Comparison of ENCODE assay signal across 8 cellular contexts in the genomic region with DNA sequence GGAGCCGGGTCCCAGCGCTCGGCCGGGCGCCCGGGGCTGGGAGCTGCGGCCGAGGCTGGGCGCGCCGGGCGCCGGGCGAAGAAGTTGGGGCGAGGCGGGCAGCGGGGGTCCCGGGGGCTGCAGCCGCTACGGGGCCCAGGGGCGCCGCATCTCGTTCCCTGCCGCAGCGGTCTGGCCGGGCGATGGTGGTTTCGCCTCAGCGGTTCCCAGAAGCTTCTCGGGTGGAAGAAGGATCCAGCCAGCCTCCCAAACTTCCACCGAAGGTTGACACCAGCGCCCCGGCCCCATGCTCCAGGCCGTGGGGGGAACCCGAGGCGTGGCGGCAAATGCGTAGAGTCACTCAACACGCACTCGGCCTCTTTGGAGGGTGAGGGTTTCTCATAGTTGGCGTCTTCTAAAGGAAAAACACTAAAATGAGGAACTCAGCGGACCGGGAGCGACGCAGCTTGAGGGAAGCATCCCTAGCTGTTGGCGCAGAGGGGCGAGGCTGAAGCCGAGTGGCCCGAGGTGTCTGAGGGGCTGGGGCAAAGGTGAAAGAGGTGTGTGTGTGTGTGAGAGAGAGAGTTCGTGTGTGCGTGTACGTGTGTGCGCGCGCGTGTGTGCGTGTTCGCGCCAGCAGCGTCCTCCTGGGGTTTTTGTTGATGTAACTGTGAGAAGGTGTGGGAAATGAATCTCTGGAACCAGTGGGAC. TPM values are rescaled to one million over a fixed set of nuclear protein-coding genes. Genes with fewer than 3 reads are reported as not detected.
DNase-seq lines count a peak whose midpoint lies in the region; ATAC-seq lines count a peak whose summit lies in the region.

No MANE protein-coding gene starts in this region.

- H3K9me3 ChIP-seq in HUES64 (ENCODE audit: insufficient read depth, low read depth, low read length) (no peaks in the 10 kb centered on the region), iPS-18a (ENCODE audit: control insufficient read depth, low read depth, low read length) (no peaks in the 10 kb centered on the region)

- H3K4me1 ChIP-seq in HUES64 (ENCODE audit: insufficient read depth, low read length): peaks cover 7% of the 10 kb centered on the region; the same call in 1 of the 2 replicates
- peaks cover 38% of the 10 kb centered on the region for H3K4me1 ChIP-seq in iPS-18a (ENCODE audit: control insufficient read depth, low read depth, low read length)

- no peak overlapping the region for H3K27ac ChIP-seq in HUES64 (ENCODE audit: low read depth, low read length)
- peak overlapping the region; percentile 34 for H3K27ac ChIP-seq in angular gyrus (ENCODE audit: low read depth, low read length)
- no peak overlapping the region for H3K27ac ChIP-seq in iPS-18a (ENCODE audit: low read length)

- H3K36me3 ChIP-seq in HUES64 (ENCODE audit: insufficient read depth, low read length) (peaks cover 13% of the 10 kb centered on the region), iPS-18a (ENCODE audit: control insufficient read depth, low read depth, low read length) (peaks cover 6% of the 10 kb centered on the region)

- DNase-seq in ELF-1 (ENCODE audit: low read depth, low spot score) (peak; percentile 33), NCI-H2196 (lab: John Stamatoyannopoulos, UW; ENCODE audit: unreplicated experiment) (no peak)
- peak; percentile 34 for DNase-seq in stimulated activated CD8-positive, alpha-beta memory T cell treated with anti-CD3 and anti-CD28 coated beads, Interleukin-4, amount 100 ng/mL, for 48 hours
- no peak for DNase-seq in effector CD4-positive, alpha-beta T cell

- ATAC-seq in GM21515 (IDR thresholded peaks at IDR 0.05; ENCODE audit: unreplicated experiment): no peak

- 1% methylated on average over 60 of the region's 60 CpGs for WGBS in HUES64

- H3K27me3 ChIP-seq in HUES64 (ENCODE audit: insufficient read depth, low read length) (peaks cover 21% of the 10 kb centered on the region), iPS-18a (ENCODE audit: control insufficient read depth, insufficient read depth, low read length) (peaks cover 19% of the 10 kb centered on the region)

- H3K4me3 ChIP-seq in HUES64 (ENCODE audit: low read length) (peak overlapping the region; percentile 72), iPS-18a (ENCODE audit: low read length) (peak overlapping the region; percentile 85)

- peak overlapping the region; percentile 73 for H3K9ac ChIP-seq in HUES64 (ENCODE audit: low read depth, low read length)
- peak overlapping the region; percentile 51 for H3K9ac ChIP-seq in iPS-18a (ENCODE audit: low read length)

RNA-seq across cellular contexts. Expression of a gene that starts 0.9 kb away (rescaled TPM):
- polyA plus RNA-seq in HUES64 (2013, experiment 1 of 2): 23.5 TPM
- 32.3 TPM for polyA plus RNA-seq in HUES64 (2013, experiment 2 of 2)

Comparison
In these comparisons a context has a peak if more than half of its experiments do, and no peak if none do; other contexts are left out.
1. DNase-seq: peak in ELF-1 (single experiment) and stimulated activated CD8-positive, alpha-beta memory T cell treated with anti-CD3 and anti-CD28 coated beads, Interleukin-4, amount 100 ng/mL, for 48 hours (single experiment); none in effector CD4-positive, alpha-beta T cell (single experiment) and NCI-H2196 (single experiment).